Comparison of ENCODE assay signal across 1 cellular context in the genomic region with DNA sequence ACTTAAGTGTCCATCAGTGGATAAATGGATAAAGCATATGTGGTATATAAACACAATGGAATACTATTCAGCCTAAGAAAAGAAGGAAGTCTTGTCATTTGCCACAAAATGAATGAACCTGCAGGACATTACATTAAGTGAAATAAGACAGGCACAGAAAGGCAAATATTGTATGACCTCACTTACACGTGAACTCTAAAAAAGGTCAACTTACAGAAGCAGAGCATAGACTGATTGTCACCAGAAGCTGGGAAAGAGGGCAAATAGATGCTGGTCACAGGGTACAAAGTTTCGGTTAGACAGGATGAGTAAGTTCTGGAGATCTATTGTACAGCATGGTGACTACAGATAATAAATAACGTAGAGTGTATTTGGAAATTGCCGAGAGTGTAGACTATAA.
TF ChIP-seq lines count a peak whose summit lies in the region.

No MANE protein-coding gene starts in this region.

TF ChIP-seq in HepG2, 621 proteins besides CTCF, POLR2A, EP300 and RAD21 (continued from another document and continues in another):
- TF ChIP-seq ZNF280D (CRISPR knock-in tag; IDR thresholded peaks at IDR 0.05) (no peak), POGZ (CRISPR knock-in tag; IDR thresholded peaks at IDR 0.05) (peak; percentile 75; the same call in 1 of the 2 replicates), ELF1 (CRISPR knock-in tag; IDR thresholded peaks at IDR 0.05) (no peak), LBX2 (CRISPR knock-in tag; IDR thresholded peaks at IDR 0.05; ENCODE audit: borderline replicate concordance) (no peak), MED1 (CRISPR knock-in tag; IDR thresholded peaks at IDR 0.05) (peak; percentile 56), THAP8 (CRISPR knock-in tag; IDR thresholded peaks at IDR 0.05; ENCODE audit: borderline replicate concordance) (no peak), ZNF205 (CRISPR knock-in tag; IDR thresholded peaks at IDR 0.05) (peak; percentile 21; the same call in 1 of the 2 replicates), PPARG (CRISPR knock-in tag; conservative IDR thresholded peaks at IDR 0.05) (peak; percentile 78), PHF21A (CRISPR knock-in tag; IDR thresholded peaks at IDR 0.05) (peak; percentile 31; the same call in 1 of the 2 replicates), SAP130 (CRISPR knock-in tag; IDR thresholded peaks at IDR 0.05; ENCODE audit: low read depth) (peak; percentile 73), NR2F2 (IDR thresholded peaks at IDR 0.05; ENCODE audit: borderline replicate concordance, low read depth) (peak; percentile 84), FOXA3 (CRISPR knock-in tag; IDR thresholded peaks at IDR 0.05) (peak; percentile 83), KIAA2018 (CRISPR knock-in tag; IDR thresholded peaks at IDR 0.05; ENCODE audit: borderline replicate concordance) (no peak), ETV5 (CRISPR knock-in tag; IDR thresholded peaks at IDR 0.05; ENCODE audit: borderline replicate concordance) (no peak; the same call in 1 of the 2 replicates), ZBTB40 (IDR thresholded peaks at IDR 0.05) (no peak), ZBTB40 (CRISPR knock-in tag; IDR thresholded peaks at IDR 0.05) (no peak; the same call in 1 of the 2 replicates), ZNF619 (CRISPR knock-in tag; IDR thresholded peaks at IDR 0.05) (no peak), KDM6A (CRISPR knock-in tag; IDR thresholded peaks at IDR 0.05; ENCODE audit: low read depth) (no peak), ZNF607 (CRISPR knock-in tag; IDR thresholded peaks at IDR 0.05; ENCODE audit: borderline replicate concordance) (no peak), ZNF30 (CRISPR knock-in tag; IDR thresholded peaks at IDR 0.05) (no peak), NR2F6 (IDR thresholded peaks at IDR 0.05) (peak; percentile 91), NR2F6 (CRISPR knock-in tag; IDR thresholded peaks at IDR 0.05) (peak; percentile 92), MAFK (conservative IDR thresholded peaks at IDR 0.05 in 1 of 2, IDR thresholded peaks at IDR 0.05 in 1 of 2; ENCODE audit: low read length in 2 of 2) (no peak), HDAC1 (CRISPR knock-in tag; IDR thresholded peaks at IDR 0.05) (peak; percentile 24; the same call in 1 of the 2 replicates)
- TF ChIP-seq, protein P1, sequence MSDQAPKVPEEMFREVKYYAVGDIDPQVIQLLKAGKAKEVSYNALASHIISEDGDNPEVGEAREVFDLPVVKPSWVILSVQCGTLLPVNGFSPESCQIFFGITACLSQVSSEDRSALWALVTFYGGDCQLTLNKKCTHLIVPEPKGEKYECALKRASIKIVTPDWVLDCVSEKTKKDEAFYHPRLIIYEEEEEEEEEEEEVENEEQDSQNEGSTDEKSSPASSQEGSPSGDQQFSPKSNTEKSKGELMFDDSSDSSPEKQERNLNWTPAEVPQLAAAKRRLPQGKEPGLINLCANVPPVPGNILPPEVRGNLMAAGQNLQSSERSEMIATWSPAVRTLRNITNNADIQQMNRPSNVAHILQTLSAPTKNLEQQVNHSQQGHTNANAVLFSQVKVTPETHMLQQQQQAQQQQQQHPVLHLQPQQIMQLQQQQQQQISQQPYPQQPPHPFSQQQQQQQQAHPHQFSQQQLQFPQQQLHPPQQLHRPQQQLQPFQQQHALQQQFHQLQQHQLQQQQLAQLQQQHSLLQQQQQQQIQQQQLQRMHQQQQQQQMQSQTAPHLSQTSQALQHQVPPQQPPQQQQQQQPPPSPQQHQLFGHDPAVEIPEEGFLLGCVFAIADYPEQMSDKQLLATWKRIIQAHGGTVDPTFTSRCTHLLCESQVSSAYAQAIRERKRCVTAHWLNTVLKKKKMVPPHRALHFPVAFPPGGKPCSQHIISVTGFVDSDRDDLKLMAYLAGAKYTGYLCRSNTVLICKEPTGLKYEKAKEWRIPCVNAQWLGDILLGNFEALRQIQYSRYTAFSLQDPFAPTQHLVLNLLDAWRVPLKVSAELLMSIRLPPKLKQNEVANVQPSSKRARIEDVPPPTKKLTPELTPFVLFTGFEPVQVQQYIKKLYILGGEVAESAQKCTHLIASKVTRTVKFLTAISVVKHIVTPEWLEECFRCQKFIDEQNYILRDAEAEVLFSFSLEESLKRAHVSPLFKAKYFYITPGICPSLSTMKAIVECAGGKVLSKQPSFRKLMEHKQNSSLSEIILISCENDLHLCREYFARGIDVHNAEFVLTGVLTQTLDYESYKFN (CRISPR knock-in tag; conservative IDR thresholded peaks at IDR 0.05), result peak; percentile 71
